In genomic region chr10:50604049-50604640, GRCh38 we compare ENCODE assay signal across 1 cellular context.
TF ChIP-seq lines count a peak whose summit lies in the region.

No MANE protein-coding gene starts in this region.

TF ChIP-seq in K562, 482 proteins besides CTCF, POLR2A, EP300 and RAD21 (continued from another document):
- TF ChIP-seq JUND (IDR thresholded peaks at IDR 0.05; ENCODE audit: borderline replicate concordance, low read depth, low read length) (peak; percentile 53; the same call in 1 of the 2 replicates), JUND (tag; IDR thresholded peaks at IDR 0.05; ENCODE audit: borderline replicate concordance, low read depth, low read length) (no peak), GMEB1 (CRISPR knock-in tag; IDR thresholded peaks at IDR 0.05) (no peak), SMAD1 (IDR thresholded peaks at IDR 0.05; ENCODE audit: low read depth, low read length, partially characterized antibody) (no peak), ZNF316 (IDR thresholded peaks at IDR 0.05) (peak; percentile 95), TGIF2 (CRISPR knock-in tag; IDR thresholded peaks at IDR 0.05) (no peak), WHSC1 (IDR thresholded peaks at IDR 0.05; ENCODE audit: low read length) (no peak), NR0B1 (IDR thresholded peaks at IDR 0.05; ENCODE audit: partially characterized antibody) (no peak), SMAD4 (CRISPR knock-in tag; conservative IDR thresholded peaks at IDR 0.05) (no peak; the same call in 1 of the 2 replicates), TEAD1 (CRISPR knock-in tag; IDR thresholded peaks at IDR 0.05) (no peak), SMARCA4 (IDR thresholded peaks at IDR 0.05) (peak; percentile 86), CAMTA2 (CRISPR knock-in tag; conservative IDR thresholded peaks at IDR 0.05) (no peak), HCFC1 (IDR thresholded peaks at IDR 0.05; ENCODE audit: low read depth, low read length) (no peak), CBX3 (IDR thresholded peaks at IDR 0.05; ENCODE audit: borderline replicate concordance in 1 of 2, low read length in 2 of 2) (0 out of 3 replicates have a peak, but pooled peaks of 1 of the 2 experiments have one; percentile 14), ARID1B (IDR thresholded peaks at IDR 0.05) (peak; percentile 80), EZH2 (IDR thresholded peaks at IDR 0.05; ENCODE audit: borderline replicate concordance, low read depth, low read length) (no peak), MEIS2 (IDR thresholded peaks at IDR 0.05; ENCODE audit: partially characterized antibody) (peak; percentile 84), HMG20A (CRISPR knock-in tag; conservative IDR thresholded peaks at IDR 0.05) (no peak), ZBTB26 (CRISPR knock-in tag; IDR thresholded peaks at IDR 0.05) (no peak), ZNF184 (CRISPR knock-in tag; IDR thresholded peaks at IDR 0.05) (no peak), SMARCA5 (IDR thresholded peaks at IDR 0.05) (no peak), TRIM28 (IDR thresholded peaks at IDR 0.05) (no peak), ARID2 (IDR thresholded peaks at IDR 0.05) (no peak), BCOR (IDR thresholded peaks at IDR 0.05) (0 out of 2 replicates have a peak, but pooled peaks have one; percentile 16), NKRF (IDR thresholded peaks at IDR 0.05; ENCODE audit: borderline replicate concordance) (peak; percentile 40; the same call in 1 of the 2 replicates), PURB (CRISPR knock-in tag; IDR thresholded peaks at IDR 0.05; ENCODE audit: low read depth) (no peak), ZNF764 (CRISPR knock-in tag; IDR thresholded peaks at IDR 0.05; ENCODE audit: low read depth) (no peak), CBFB (CRISPR knock-in tag; IDR thresholded peaks at IDR 0.05) (no peak), PHF8 (IDR thresholded peaks at IDR 0.05; ENCODE audit: borderline replicate concordance, low read length) (no peak), C11orf30 (IDR thresholded peaks at IDR 0.05; ENCODE audit: low read depth) (peak; percentile 92), MXD1 (CRISPR knock-in tag; IDR thresholded peaks at IDR 0.05; ENCODE audit: borderline replicate concordance, poor library complexity, severe bottlenecking) (no peak), NCOA2 (IDR thresholded peaks at IDR 0.05; ENCODE audit: partially characterized antibody in 2 of 2) (peak in 1 of 2 experiments; percentile 46), FOSL1 (tag; conservative IDR thresholded peaks at IDR 0.05) (no peak), SOX6 (IDR thresholded peaks at IDR 0.05) (0 out of 2 replicates have a peak, but pooled peaks have one; percentile 19), ZNF318 (IDR thresholded peaks at IDR 0.05; ENCODE audit: borderline replicate concordance in 1 of 2, low read depth in 1 of 2) (peak in 1 of 2 experiments; percentile 73; a peak in 2 of 4 replicates), SPI1 (IDR thresholded peaks at IDR 0.05; ENCODE audit: borderline replicate concordance, low read depth, low read length) (peak; percentile 82; the same call in 1 of the 2 replicates), CHD1 (IDR thresholded peaks at IDR 0.05; ENCODE audit: low read length) (no peak), CREM (IDR thresholded peaks at IDR 0.05; ENCODE audit: low read depth) (no peak)
- TF ChIP-seq, protein P1, sequence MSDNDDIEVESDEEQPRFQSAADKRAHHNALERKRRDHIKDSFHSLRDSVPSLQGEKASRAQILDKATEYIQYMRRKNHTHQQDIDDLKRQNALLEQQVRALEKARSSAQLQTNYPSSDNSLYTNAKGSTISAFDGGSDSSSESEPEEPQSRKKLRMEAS (CRISPR knock-in tag; IDR thresholded peaks at IDR 0.05) = no peak
